ENCODE assay signal across 24 cellular contexts in genomic region chr3:14877404-14877803, GRCh38. TPM values are rescaled to one million over a fixed set of nuclear protein-coding genes. Genes with fewer than 3 reads are reported as not detected.
DNase-seq lines count a peak whose midpoint lies in the region; ATAC-seq and TF ChIP-seq lines count a peak whose summit lies in the region.
"Had no signal": no experiment of that assay in that cellular context is flagged by ENCODE, and none has a peak within 500 bp of the region (broad histone marks: within the 10 kb centered on the region; RNA-seq: fewer than 3 reads in every experiment).

No MANE protein-coding gene starts in this region.

- H3K4me2 ChIP-seq in mesenchymal stem cell (ENCODE audit: low read length, poor library complexity, severe bottlenecking) = no peak overlapping the region
- H3K4me2 ChIP-seq: KMS-11, SK-N-SH had no signal

- H3K79me1 ChIP-seq in mesenchymal stem cell (replicated peaks; ENCODE audit: low read length, poor library complexity, severe bottlenecking) = no peaks in the 10 kb centered on the region

- H3K36me3 ChIP-seq in HEK293 (ENCODE audit: control insufficient read depth in 2 of 2, insufficient read depth in 1 of 2, low read length in 2 of 2) = no peaks in the 10 kb centered on the region
- H3K36me3 ChIP-seq in lung (ENCODE audit: control insufficient read depth in 2 of 2, insufficient read depth in 2 of 2, low read length in 2 of 2) = peaks cover 0 to 2% of the 10 kb centered on the region in 2 donors
- H3K36me3 ChIP-seq in subcutaneous abdominal adipose tissue (ENCODE audit: control insufficient read depth in 5 of 5, insufficient read depth in 5 of 5, low read length in 5 of 5) = peaks cover 0 to 19% (median 8%) of the 10 kb centered on the region in 5 donors
- no peaks in the 10 kb centered on the region for H3K36me3 ChIP-seq in mesenchymal stem cell (ENCODE audit: control insufficient read depth in 1 of 2, insufficient read depth in 2 of 2, low read depth in 1 of 2, low read length in 2 of 2)
- H3K36me3 ChIP-seq in BE2C = no peaks in the 10 kb centered on the region

- H2AK5ac ChIP-seq in mesenchymal stem cell (ENCODE audit: low read length, severe bottlenecking) = no peak overlapping the region

- H3K4me1 ChIP-seq in HEK293 (ENCODE audit: control insufficient read depth, insufficient read depth, low read length) (no peaks in the 10 kb centered on the region), lung (ENCODE audit: control insufficient read depth in 2 of 2, insufficient read depth in 2 of 2, low read length in 2 of 2) (peaks cover 0 to 20% of the 10 kb centered on the region in 2 donors), subcutaneous abdominal adipose tissue (ENCODE audit: control insufficient read depth in 5 of 5, insufficient read depth in 5 of 5, low read length in 5 of 5) (peaks cover 3 to 63% (median 16%) of the 10 kb centered on the region in 5 donors), mesenchymal stem cell (ENCODE audit: control insufficient read depth, insufficient read depth, low read depth, low read length) (no peaks in the 10 kb centered on the region), BE2C (peaks cover 4% of the 10 kb centered on the region; the same call in 1 of the 2 replicates)
- H3K4me1 ChIP-seq: body of pancreas had no signal

- no peaks in the 10 kb centered on the region for H3K27me3 ChIP-seq in lung (ENCODE audit: control insufficient read depth, insufficient read depth)
- no peaks in the 10 kb centered on the region for H3K27me3 ChIP-seq in subcutaneous abdominal adipose tissue (ENCODE audit: control insufficient read depth in 5 of 5, insufficient read depth in 4 of 5, low read length in 5 of 5)
- H3K27me3 ChIP-seq in mesenchymal stem cell (ENCODE audit: control insufficient read depth in 1 of 2, insufficient read depth in 1 of 2, low read length in 2 of 2) = peaks cover 12 to 17% of the 10 kb centered on the region in 2 experiments
- H3K27me3 ChIP-seq in BE2C = no peaks in the 10 kb centered on the region
- H3K27me3 ChIP-seq: body of pancreas had no signal

- H3K9me3 ChIP-seq in HEK293 (ENCODE audit: control insufficient read depth, insufficient read depth, low read depth, low read length) = no peaks in the 10 kb centered on the region
- no peaks in the 10 kb centered on the region for H3K9me3 ChIP-seq in lung (ENCODE audit: control insufficient read depth in 2 of 2, insufficient read depth in 1 of 2, low read length in 1 of 2)
- H3K9me3 ChIP-seq in subcutaneous abdominal adipose tissue (ENCODE audit: control insufficient read depth in 5 of 5, low read length in 5 of 5) = no peaks in the 10 kb centered on the region
- H3K9me3 ChIP-seq in mesenchymal stem cell (ENCODE audit: control insufficient read depth, low read length) = no peaks in the 10 kb centered on the region
- H3K9me3 ChIP-seq in BE2C = no peaks in the 10 kb centered on the region
- H3K9me3 ChIP-seq: body of pancreas, SK-N-SH had no signal

- no peak overlapping the region for H2BK5ac ChIP-seq in mesenchymal stem cell (ENCODE audit: low read depth, low read length, poor library complexity, severe bottlenecking)

- no peak overlapping the region for H2BK120ac ChIP-seq in mesenchymal stem cell (ENCODE audit: low read depth, low read length)

- WGBS in lung, 2 donors = 61 to 70% methylated on average over 8 of the region's 8 CpGs
- 90% methylated on average over 8 of the region's 8 CpGs for whole genome bisulfite sequencing in mesenchymal stem cell

- H3K18ac ChIP-seq in mesenchymal stem cell (ENCODE audit: low read depth in 1 of 2, low read length in 2 of 2) = no peak overlapping the region

- H3K14ac ChIP-seq in mesenchymal stem cell (ENCODE audit: low read length in 2 of 2) = no peak overlapping the region

- H3K23ac ChIP-seq in mesenchymal stem cell (ENCODE audit: low read length in 2 of 2) = no peak overlapping the region

- ATAC-seq in lung (ENCODE audit: insufficient read depth, low FRiP score) (no peak), GM19463 (IDR thresholded peaks at IDR 0.05; ENCODE audit: unreplicated experiment) (no peak)
- ATAC-seq: activated CD4-positive, CD25-positive, alpha-beta regulatory T cell treated with anti-CD3 and anti-CD28 coated beads, Interleukin-2, amount 50 U/mL, for 24 hours; activated naive CD4-positive, alpha-beta T cell treated with anti-CD3 and anti-CD28 coated beads, Interleukin-2, amount 50 U/mL, for 72 hours; activated T-cell treated with anti-CD3 and anti-CD28 coated beads, Interleukin-2, amount 50 U/mL, for 72 hours; natural killer cell treated with Interleukin-12 subunit alpha and Interleukin-12 subunit beta and Interleukin-15 and Interleukin-18, amount 100 ng/mL, for 72 hours had no signal

- H2AFZ ChIP-seq in mesenchymal stem cell (ENCODE audit: low read depth, low read length) = no peak overlapping the region

- no peak for DNase-seq in lung (ENCODE audit: low spot score)
- DNase-seq in mesenchymal stem cell = no peak
- DNase-seq in BE2C = no peak
- no peak for DNase-seq in epidermal melanocyte (ENCODE audit: insufficient read length, low spot score)
- DNase-seq: activated CD8-positive, alpha-beta memory T cell treated with anti-CD3 and anti-CD28 coated beads for 24 hours; activated T-cell treated with anti-CD3 and anti-CD28 coated beads, Interleukin-2, amount 50 U/mL, for 72 hours; cortex of kidney; EL; HCEC 1CT; hippocampal formation; stimulated activated naive CD4-positive, alpha-beta T cell treated with Interleukin-2 at 50 U/mL for 16 hours; T1000 had no signal

- no peak overlapping the region for H2BK12ac ChIP-seq in mesenchymal stem cell (ENCODE audit: low read length in 2 of 2)

- H3K27ac ChIP-seq in HEK293 (ENCODE audit: extremely low read depth, low read depth, low read length) (no peak overlapping the region), VCaP (peak overlapping the region; percentile 35; the same call in 1 of the 2 replicates), lung (ENCODE audit: low read depth in 1 of 2, low read length in 1 of 2) (peak overlapping the region; percentile 13 to 55), subcutaneous abdominal adipose tissue (ENCODE audit: low read depth, low read length) (peak overlapping the region; percentile 72), mesenchymal stem cell (ENCODE audit: low read length, poor library complexity, severe bottlenecking) (no peak overlapping the region)
- H3K27ac ChIP-seq: KMS-11 had no signal

- CTCF ChIA-PET in HEK293 (lab: Yijun Ruan, JAX) = interaction anchor here (0.7 kb wide), 1 partner anchor 799 kb away, joined by 3 read pairs; no protein-coding TSS in a partner anchor

- H3K9ac ChIP-seq in subcutaneous abdominal adipose tissue (ENCODE audit: low read length in 5 of 5) (no peak overlapping the region), mesenchymal stem cell (ENCODE audit: low read length) (no peak overlapping the region)
- H3K9ac ChIP-seq: KMS-11, SK-N-SH had no signal

- H2BK15ac ChIP-seq in mesenchymal stem cell (ENCODE audit: low read depth, poor library complexity, severe bottlenecking) = no peak overlapping the region

- no peak overlapping the region for H4K8ac ChIP-seq in mesenchymal stem cell (ENCODE audit: low read length)

- POLR2A ChIA-PET in HEK293 (lab: Yijun Ruan, JAX) = no interaction called here

- no peak overlapping the region for H3K4ac ChIP-seq in mesenchymal stem cell (ENCODE audit: low read depth in 1 of 2, low read length in 2 of 2)

- H3K4me3 ChIP-seq in HEK293 (ENCODE audit: low read depth, low read length) = no peak overlapping the region
- H3K4me3 ChIP-seq in lung = no peak overlapping the region
- no peak overlapping the region for H3K4me3 ChIP-seq in subcutaneous abdominal adipose tissue (ENCODE audit: low read depth in 1 of 5, low read length in 5 of 5)
- H3K4me3 ChIP-seq in mesenchymal stem cell (ENCODE audit: insufficient read depth in 1 of 2, low read depth in 1 of 2, low read length in 2 of 2) = no peak overlapping the region
- H3K4me3 ChIP-seq in BE2C (ENCODE audit: low read depth, low read length) = no peak overlapping the region
- H3K4me3 ChIP-seq: body of pancreas had no signal

- no peak for TF ChIP-seq CTCF in HEK293 (tag by site-specific recombination; IDR thresholded peaks at IDR 0.05)
- no peak for TF ChIP-seq CTCF in VCaP (conservative IDR thresholded peaks at IDR 0.05)
- no peak for TF ChIP-seq CTCF in lung (IDR thresholded peaks at IDR 0.05; ENCODE audit: control extremely low read depth, extremely low read depth)
- no peak for TF ChIP-seq CTCF in BE2C (IDR thresholded peaks at IDR 0.05; ENCODE audit: low read depth, low read length)

- H4K91ac ChIP-seq in mesenchymal stem cell (ENCODE audit: low read length) = no peak overlapping the region

TF ChIP-seq in HEK293, 187 proteins besides CTCF, POLR2A, EP300 and RAD21 (continues in another document):
- TF ChIP-seq ZNF18 (tag by site-specific recombination; IDR thresholded peaks at IDR 0.05) (no peak), ZNF416 (tag by site-specific recombination; IDR thresholded peaks at IDR 0.05) (no peak), EGR2 (tag by site-specific recombination; IDR thresholded peaks at IDR 0.05; ENCODE audit: low read depth) (peak; percentile 77), ZNF654 (tag by site-specific recombination; IDR thresholded peaks at IDR 0.05; ENCODE audit: low read depth) (no peak)

RNA-seq across cellular contexts. Expression of gene FGD5, which starts 58.6 kb away (rescaled TPM):
- 10 to 100 TPM; 45.3 to 58.5 TPM for total RNA-seq in lung
- polyA plus RNA-seq in lung = 10 to 100 TPM; 14.6 to 19.0 TPM
- 0.17 TPM for polyA plus RNA-seq in mesenchymal stem cell (2013, experiment 1 of 2)
- polyA plus RNA-seq in mesenchymal stem cell (2013, experiment 2 of 2) = 0.16 TPM
- polyA plus RNA-seq in BE2C (2012; ENCODE audit: insufficient read depth, insufficient read length, low read depth) = 0.39 TPM
- total RNA-seq: activated naive CD4-positive, alpha-beta T cell treated with anti-CD3 and anti-CD28 coated beads, Interleukin-2, amount 50 U/mL, for 72 hours; activated T-cell treated with anti-CD3 and anti-CD28 coated beads, Interleukin-2, amount 50 U/mL, for 72 hours; HT1080; natural killer cell treated with Interleukin-12 subunit alpha and Interleukin-12 subunit beta and Interleukin-15 and Interleukin-18, amount 100 ng/mL, for 72 hours had no signal
- polyA plus RNA-seq: BJ, SK-N-SH had no signal

Comparison
In these comparisons a context has a peak if more than half of its experiments do, and no peak if none do; other contexts are left out.
1. H3K27ac ChIP-seq: peak in VCaP (single experiment), lung (2 of 2) and subcutaneous abdominal adipose tissue (single experiment); none in HEK293 (single experiment) and mesenchymal stem cell (single experiment).